In the genomic region with DNA sequence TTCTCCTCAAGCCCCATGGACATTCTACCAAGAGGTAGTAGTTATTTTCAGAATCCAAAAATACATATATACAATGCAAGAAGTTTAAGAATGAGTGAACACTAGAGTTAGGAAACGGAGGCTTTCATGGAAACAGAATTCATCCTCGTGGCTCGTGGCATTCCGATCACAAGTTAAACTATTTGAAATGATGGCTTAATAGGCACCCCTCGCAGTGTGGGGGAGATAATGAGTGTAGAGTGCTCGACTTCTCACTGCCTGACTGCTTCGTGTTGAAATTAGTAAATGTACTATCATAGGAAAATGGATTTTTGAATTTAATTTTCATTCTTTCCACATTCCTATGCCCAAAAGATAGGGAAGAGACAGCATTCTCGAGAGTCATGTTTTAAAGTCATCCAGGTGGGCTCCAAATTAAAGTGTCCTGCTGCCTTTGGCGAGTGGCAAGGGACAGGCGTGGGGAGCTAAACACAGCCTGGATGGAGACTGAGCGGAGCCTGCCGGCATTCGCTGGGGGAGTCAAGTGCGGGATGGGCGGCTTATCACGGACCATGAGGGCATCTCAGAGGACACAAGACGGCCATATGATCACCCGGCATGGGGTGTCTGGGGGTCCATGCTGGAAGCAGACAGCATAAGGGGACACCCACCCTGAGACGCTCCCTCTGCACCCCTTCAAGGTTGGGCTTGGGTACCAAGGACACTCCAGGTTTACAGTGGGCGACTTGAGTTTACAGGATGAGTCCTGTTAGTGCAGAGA, we compare ENCODE assay signal across 19 cellular contexts.
"Had no signal": no experiment of that assay in that cellular context is flagged by ENCODE, and none has a peak within 500 bp of the region (broad histone marks: within the 10 kb centered on the region; RNA-seq: fewer than 3 reads in every experiment).

No MANE protein-coding gene starts in this region.

- H3K27ac Mint-ChIP-seq: activated B cell treated with CpG ODN at 0.5 μM for 24 hours; activated CD4-positive, alpha-beta T cell treated with anti-CD3 and anti-CD28 coated beads for 36 hours; activated naive CD8-positive, alpha-beta T cell treated with anti-CD3 and anti-CD28 coated beads for 36 hours; activated T-helper 1 cell treated with anti-CD3 and anti-CD28 coated beads, Interleukin-12 subunit alpha, Interleukin-12 subunit beta, Interleukin-2, Interleukin-4 antibody, amounts not matched to agents 30 ng/mL and 10 ng/mL and 1 ng/mL, durations not matched to agents 14 hours and 24 hours and 36 hours; effector memory CD8-positive, alpha-beta T cell; natural killer cell treated with Interleukin-12 subunit alpha and Interleukin-12 subunit beta and Interleukin-15 and Interleukin-18, amount 100 ng/mL, for 72 hours; stimulated activated naive B cell treated with anti-CD40 and anti-IgM and Interleukin-4, amounts not matched to agents 10 μg/mL and 1 μg/mL and 100 μg/mL, for 72 hours had no signal

- DNase-seq: activated B cell treated with CpG ODN at 0.5 μM for 24 hours; activated CD4-positive, alpha-beta T cell treated with anti-CD3 and anti-CD28 coated beads for 36 hours; activated CD4-positive, alpha-beta T cell treated with anti-CD3 and anti-CD28 coated beads, Interleukin-2, amount 50 U/mL, for 4 hours; activated naive CD8-positive, alpha-beta T cell treated with anti-CD3 and anti-CD28 coated beads for 36 hours; central memory CD4-positive, alpha-beta T cell; effector memory CD8-positive, alpha-beta T cell; foreskin melanocyte; hippocampal formation; sigmoid colon; stimulated activated CD4-positive, alpha-beta T cell treated with anti-CD3 and anti-CD28 coated beads, Interleukin-15, amount 100 ng/mL, for 24 hours; stimulated activated naive B cell treated with anti-CD40 and anti-IgM and Interleukin-4, amounts not matched to agents 10 μg/mL and 1 μg/mL and 100 μg/mL, for 72 hours; T-helper 9 cell had no signal

- H3K27me3 ChIP-seq: pancreas had no signal

- H3K4me1 ChIP-seq: pancreas, sigmoid colon had no signal

- H3K27me3 Mint-ChIP-seq: activated B cell treated with CpG ODN at 0.5 μM for 24 hours; activated naive CD8-positive, alpha-beta T cell treated with anti-CD3 and anti-CD28 coated beads for 36 hours had no signal

- H3K4me3 ChIP-seq: dorsolateral prefrontal cortex, pancreas, sigmoid colon, smooth muscle cell, thoracic aorta had no signal

- H3K9me3 ChIP-seq: pancreas had no signal

- H3K36me3 ChIP-seq: pancreas, sigmoid colon, thoracic aorta had no signal

- H3K4me1 Mint-ChIP-seq: activated B cell treated with CpG ODN at 0.5 μM for 24 hours; activated CD4-positive, alpha-beta T cell treated with anti-CD3 and anti-CD28 coated beads for 36 hours; activated naive CD8-positive, alpha-beta T cell treated with anti-CD3 and anti-CD28 coated beads for 36 hours; stimulated activated naive B cell treated with anti-CD40 and anti-IgM and Interleukin-4, amounts not matched to agents 10 μg/mL and 1 μg/mL and 100 μg/mL, for 72 hours had no signal

- H3K9me3 Mint-ChIP-seq: effector memory CD8-positive, alpha-beta T cell; natural killer cell treated with Interleukin-12 subunit alpha and Interleukin-12 subunit beta and Interleukin-15 and Interleukin-18, amount 100 ng/mL, for 72 hours had no signal

- ATAC-seq: activated CD4-positive, alpha-beta T cell treated with anti-CD3 and anti-CD28 coated beads for 36 hours; effector memory CD8-positive, alpha-beta T cell; esophagus mucosa; natural killer cell treated with Interleukin-12 subunit alpha and Interleukin-12 subunit beta and Interleukin-15 and Interleukin-18, amount 100 ng/mL, for 72 hours; pancreas; stimulated activated naive B cell treated with anti-CD40 and anti-IgM and Interleukin-4, amounts not matched to agents 10 μg/mL and 1 μg/mL and 100 μg/mL, for 72 hours had no signal

- H3K4me3 Mint-ChIP-seq: activated B cell treated with CpG ODN at 0.5 μM for 24 hours; activated CD4-positive, alpha-beta T cell treated with anti-CD3 and anti-CD28 coated beads for 36 hours; activated naive CD8-positive, alpha-beta T cell treated with anti-CD3 and anti-CD28 coated beads for 36 hours; activated T-helper 1 cell treated with anti-CD3 and anti-CD28 coated beads, Interleukin-12 subunit alpha, Interleukin-12 subunit beta, Interleukin-2, Interleukin-4 antibody, amounts not matched to agents 30 ng/mL and 10 ng/mL and 1 ng/mL, durations not matched to agents 14 hours and 24 hours and 36 hours; effector memory CD8-positive, alpha-beta T cell; natural killer cell treated with Interleukin-12 subunit alpha and Interleukin-12 subunit beta and Interleukin-15 and Interleukin-18, amount 100 ng/mL, for 72 hours; stimulated activated naive B cell treated with anti-CD40 and anti-IgM and Interleukin-4, amounts not matched to agents 10 μg/mL and 1 μg/mL and 100 μg/mL, for 72 hours had no signal

- H3K36me3 Mint-ChIP-seq: activated naive CD8-positive, alpha-beta T cell treated with anti-CD3 and anti-CD28 coated beads for 36 hours; natural killer cell treated with Interleukin-12 subunit alpha and Interleukin-12 subunit beta and Interleukin-15 and Interleukin-18, amount 100 ng/mL, for 72 hours had no signal

- H3K27ac ChIP-seq: dorsolateral prefrontal cortex, pancreas, sigmoid colon, thoracic aorta had no signal
